Comparison of ENCODE assay signal across 22 cellular contexts in genomic region chr11:114057605-114058004, GRCh38. TPM values are rescaled to one million over a fixed set of nuclear protein-coding genes. Genes with fewer than 3 reads are reported as not detected.
A peak's percentile ranks its signal among the peaks of the same experiment; 100 is the strongest.
DNase-seq lines count a peak whose midpoint lies in the region; ATAC-seq, FAIRE-seq and TF ChIP-seq lines count a peak whose summit lies in the region.
"Had no signal": no experiment of that assay in that cellular context is flagged by ENCODE, and none has a peak within 500 bp of the region (broad histone marks: within the 10 kb centered on the region; RNA-seq: fewer than 3 reads in every experiment).

No MANE protein-coding gene starts in this region.

- no peak for DNase-seq in hepatocyte (ENCODE audit: low spot score)
- DNase-seq in gastrocnemius medialis, result no peak
- DNase-seq in H54 (ENCODE audit: insufficient read length, low spot score), result no peak
- no peak for DNase-seq in osteocyte (ENCODE audit: extremely low spot score, unreplicated experiment)
- no peak for DNase-seq in NAMALWA (ENCODE audit: low spot score)
- no peak for DNase-seq in GOT3 (lab: John Stamatoyannopoulos, UW)
- DNase-seq: activated gamma-delta T cell; colonic mucosa; midbrain; NCI-H1417 treated with DMSO at 0.1 percent for 48 hours; NCI-H345; SHP77; stimulated activated naive CD4-positive, alpha-beta T cell had no signal

- H3K4me1 ChIP-seq in Loucy (ENCODE audit: insufficient read depth, low read length, poor library complexity, severe bottlenecking) (peaks cover 14% of the 10 kb centered on the region), hepatocyte (ENCODE audit: insufficient read depth) (peaks cover 10% of the 10 kb centered on the region), gastrocnemius medialis (peaks cover 13 to 47% of the 10 kb centered on the region in 2 donors)

- no peaks in the 10 kb centered on the region for H3F3A ChIP-seq in Loucy (ENCODE audit: low read depth)

- H3K4me3 ChIP-seq in Loucy (ENCODE audit: low read length, poor library complexity, severe bottlenecking), result no peak overlapping the region
- H3K4me3 ChIP-seq in hepatocyte, result no peak overlapping the region
- H3K4me3 ChIP-seq in gastrocnemius medialis, result peak overlapping the region in 2 of 4 donors; percentile 68 to 94
- H3K4me3 ChIP-seq: colonic mucosa, GM12878, pancreas, smooth muscle cell had no signal

- WGBS in hepatocyte (ENCODE audit: low lambda C conversion rate, missing lambda C conversion rate), result 62% methylated on average over 1 of the region's 1 CpG

- H3K27me3 ChIP-seq in Loucy (ENCODE audit: insufficient read depth, low read length, poor library complexity, severe bottlenecking) (no peaks in the 10 kb centered on the region), hepatocyte (peaks cover 28% of the 10 kb centered on the region), gastrocnemius medialis (no peaks in the 10 kb centered on the region)
- H3K27me3 ChIP-seq: pancreas had no signal

- H3K36me3 Mint-ChIP-seq in osteocyte (ENCODE audit: unreplicated experiment), result no peaks in the 10 kb centered on the region

- H3K4me2 ChIP-seq in Loucy (ENCODE audit: low read depth, low read length, poor library complexity, severe bottlenecking) (no peak overlapping the region), hepatocyte (peak overlapping the region; percentile 87)
- H3K4me2 ChIP-seq: smooth muscle cell had no signal

- TF ChIP-seq POLR2A in gastrocnemius medialis (IDR thresholded peaks at IDR 0.05) (no peak), H54 (IDR thresholded peaks at IDR 0.05; ENCODE audit: low read depth, low read length) (no peak)

- no peaks in the 10 kb centered on the region for H4K20me1 ChIP-seq in Loucy (ENCODE audit: insufficient read depth, low read length, poor library complexity, severe bottlenecking)
- peaks cover 5% of the 10 kb centered on the region for H4K20me1 ChIP-seq in hepatocyte (ENCODE audit: insufficient read depth, poor library complexity, severe bottlenecking)

- intact Hi-C loops in gastrocnemius medialis (cut with DNase I; ENCODE audit: low total_unique reads), result loop anchor here (2.0 to 5.0 kb wide), 3 partner anchors 141 to 201 kb away; no protein-coding TSS in a partner anchor

- H3K9me3 Mint-ChIP-seq in osteocyte (ENCODE audit: unreplicated experiment), result no peaks in the 10 kb centered on the region
- H3K9me3 Mint-ChIP-seq: T-helper 1 cell treated with Interleukin-12 subunit alpha and Interleukin-12 subunit beta and Interleukin-4 antibody, amounts not matched to agents 30 μg/mL and 1 μg/mL, for 36 hours had no signal

- H3K27me3 Mint-ChIP-seq in osteocyte (ENCODE audit: unreplicated experiment), result peaks cover 50% of the 10 kb centered on the region

- H3K9me2 ChIP-seq in Loucy (replicated peaks; ENCODE audit: low read depth, low read length) (no peaks in the 10 kb centered on the region), hepatocyte (replicated peaks; ENCODE audit: insufficient read depth) (no peaks in the 10 kb centered on the region)

- no peaks in the 10 kb centered on the region for H3K9me3 ChIP-seq in Loucy (ENCODE audit: insufficient read depth, low read depth, low read length)
- H3K9me3 ChIP-seq in hepatocyte (ENCODE audit: low read depth), result no peaks in the 10 kb centered on the region
- no peaks in the 10 kb centered on the region for H3K9me3 ChIP-seq in gastrocnemius medialis
- H3K9me3 ChIP-seq: colonic mucosa, pancreas had no signal

- no peak overlapping the region for H3K27ac Mint-ChIP-seq in osteocyte (ENCODE audit: unreplicated experiment)
- H3K27ac Mint-ChIP-seq: T-helper 1 cell treated with Interleukin-12 subunit alpha and Interleukin-12 subunit beta and Interleukin-4 antibody, amounts not matched to agents 30 μg/mL and 1 μg/mL, for 36 hours had no signal

- H3K27ac ChIP-seq in C4-2B, result peak overlapping the region; percentile 99
- H3K27ac ChIP-seq in hepatocyte, result peak overlapping the region; percentile 14
- peak overlapping the region; percentile 94 to 99 (median 96) for H3K27ac ChIP-seq in gastrocnemius medialis
- H3K27ac ChIP-seq: colonic mucosa, epithelial cell of prostate, pancreas had no signal

- in situ Hi-C loops in gastrocnemius medialis (cut with MboI; ENCODE audit: low sequenced_read_pairs in 4 of 4), result loop anchor here in 1 of 4 donors (10.0 kb wide), 1 partner anchor 187 kb away; no protein-coding TSS in a partner anchor

- ATAC-seq in gastrocnemius medialis, result no peak
- ATAC-seq: GM12878, pancreas had no signal

- FAIRE-seq in H54 (lab: Jason Lieb, UNC), result no peak
- FAIRE-seq: G401.6, GM12878, pancreas had no signal

- no peak for TF ChIP-seq CTCF in C4-2B (conservative IDR thresholded peaks at IDR 0.05)
- no peak for TF ChIP-seq CTCF in Loucy (conservative IDR thresholded peaks at IDR 0.05; ENCODE audit: low read length)
- TF ChIP-seq CTCF in hepatocyte (IDR thresholded peaks at IDR 0.05; ENCODE audit: poor library complexity), result no peak
- TF ChIP-seq CTCF in gastrocnemius medialis (IDR thresholded peaks at IDR 0.05 in 4 of 5, conservative IDR thresholded peaks at IDR 0.05 in 1 of 5), result no peak
- TF ChIP-seq CTCF in osteocyte (IDR thresholded peaks at IDR 0.05), result no peak

- H3K4me3 Mint-ChIP-seq in osteocyte (ENCODE audit: unreplicated experiment), result no peak overlapping the region
- H3K4me3 Mint-ChIP-seq: T-helper 1 cell treated with Interleukin-12 subunit alpha and Interleukin-12 subunit beta and Interleukin-4 antibody, amounts not matched to agents 30 μg/mL and 1 μg/mL, for 36 hours had no signal

- 0 out of 2 replicates have a peak overlapping the region, but pooled peaks have one; percentile 21 for H2AFZ ChIP-seq in Loucy (ENCODE audit: low read length)
- no peak overlapping the region for H2AFZ ChIP-seq in hepatocyte

- H3K79me2 ChIP-seq in Loucy (ENCODE audit: insufficient read depth, low read length), result no peaks in the 10 kb centered on the region
- H3K79me2 ChIP-seq in hepatocyte, result peaks cover 25% of the 10 kb centered on the region

- peaks cover 18% of the 10 kb centered on the region for H3K4me1 Mint-ChIP-seq in osteocyte (ENCODE audit: unreplicated experiment)

- no peaks in the 10 kb centered on the region for H3K36me3 ChIP-seq in Loucy (ENCODE audit: insufficient read depth, low read length)
- no peaks in the 10 kb centered on the region for H3K36me3 ChIP-seq in hepatocyte (replicated peaks; ENCODE audit: insufficient read depth, low read depth)
- H3K36me3 ChIP-seq in gastrocnemius medialis, result peaks cover 0 to 6% of the 10 kb centered on the region in 2 donors
- H3K36me3 ChIP-seq: colonic mucosa, pancreas had no signal

- no peak overlapping the region for H3K9ac ChIP-seq in Loucy (ENCODE audit: low read depth, low read length, poor library complexity, severe bottlenecking)

RNA-seq across cellular contexts. Expression of gene ZBTB16, which starts 1.9 kb away (rescaled TPM):
- total RNA-seq in hepatocyte (21.0 and 30.1 TPM in 2 replicates), gastrocnemius medialis (100 to 1,000 TPM; 156 to 250 (median 196) TPM), osteocyte (19.1 and 20.3 TPM in 2 replicates)
- polyA plus RNA-seq in hepatocyte, result 52.3 and 67.5 TPM in 2 replicates
- total RNA-seq: HT1080, smooth muscle cell had no signal
- polyA plus RNA-seq: GM12878, smooth muscle cell had no signal

Comparison
In these comparisons a context has a peak if more than half of its experiments do, and no peak if none do; other contexts are left out.
1. H3K27ac ChIP-seq: peak in every context shown above with its lines; median percentile 99 in C4-2B; 96 in gastrocnemius medialis; 14 in hepatocyte.